ENCODE assay signal across 24 cellular contexts in genomic region chr2:178517496-178517895, GRCh38.
"Had no signal": no experiment of that assay in that cellular context is flagged by ENCODE, and none has a peak within 500 bp of the region (broad histone marks: within the 10 kb centered on the region; RNA-seq: fewer than 3 reads in every experiment).

No MANE protein-coding gene starts in this region.

- DNase-seq: effector memory CD8-positive, alpha-beta T cell; erythroblast; esophagus squamous epithelium; foreskin keratinocyte; heart left ventricle; kidney; natural killer cell; occipital lobe; ovary; posterior cingulate gyrus; psoas muscle; right cardiac atrium; small intestine; stimulated activated CD4-positive, alpha-beta T cell treated with anti-CD3 and anti-CD28 coated beads, Interleukin-15, amount 100 ng/mL, for 24 hours; stimulated activated CD4-positive, alpha-beta T cell treated with anti-CD3 and anti-CD28 coated beads, Interleukin-2, amount 100 ng/mL, for 48 hours; stimulated activated naive B cell treated with anti-CD40 and anti-IgM and Interleukin-4, amounts not matched to agents 10 μg/mL and 1 μg/mL and 100 μg/mL, for 72 hours; upper lobe of left lung had no signal

- H3K36me3 ChIP-seq: ovary had no signal

- H3K27me3 ChIP-seq: esophagus squamous epithelium, foreskin keratinocyte, gastroesophageal sphincter, heart left ventricle, hepatocyte, ovary, tibial nerve, upper lobe of left lung had no signal

- H3K4me3 ChIP-seq: coronary artery, esophagus squamous epithelium, gastroesophageal sphincter, heart left ventricle, hepatocyte, lung, ovary, psoas muscle, thoracic aorta, tibial nerve, upper lobe of left lung had no signal

- H3K27ac ChIP-seq: coronary artery, esophagus squamous epithelium, foreskin keratinocyte, gastroesophageal sphincter, heart left ventricle, hepatocyte, ovary, psoas muscle, thoracic aorta, tibial nerve, upper lobe of left lung had no signal

- H3K4me1 ChIP-seq: esophagus squamous epithelium, gastroesophageal sphincter, heart left ventricle, psoas muscle, tibial nerve, upper lobe of left lung had no signal

- H3K4me2 ChIP-seq: hepatocyte had no signal

- H3K79me2 ChIP-seq: hepatocyte had no signal

- ATAC-seq: effector memory CD8-positive, alpha-beta T cell; foreskin keratinocyte; gastroesophageal sphincter; heart left ventricle; left lobe of liver; natural killer cell; psoas muscle; right cardiac atrium; stimulated activated naive B cell treated with anti-CD40 and anti-IgM and Interleukin-4, amounts not matched to agents 10 μg/mL and 1 μg/mL and 100 μg/mL, for 72 hours had no signal

- H2AFZ ChIP-seq: hepatocyte had no signal
